In the genomic region with DNA sequence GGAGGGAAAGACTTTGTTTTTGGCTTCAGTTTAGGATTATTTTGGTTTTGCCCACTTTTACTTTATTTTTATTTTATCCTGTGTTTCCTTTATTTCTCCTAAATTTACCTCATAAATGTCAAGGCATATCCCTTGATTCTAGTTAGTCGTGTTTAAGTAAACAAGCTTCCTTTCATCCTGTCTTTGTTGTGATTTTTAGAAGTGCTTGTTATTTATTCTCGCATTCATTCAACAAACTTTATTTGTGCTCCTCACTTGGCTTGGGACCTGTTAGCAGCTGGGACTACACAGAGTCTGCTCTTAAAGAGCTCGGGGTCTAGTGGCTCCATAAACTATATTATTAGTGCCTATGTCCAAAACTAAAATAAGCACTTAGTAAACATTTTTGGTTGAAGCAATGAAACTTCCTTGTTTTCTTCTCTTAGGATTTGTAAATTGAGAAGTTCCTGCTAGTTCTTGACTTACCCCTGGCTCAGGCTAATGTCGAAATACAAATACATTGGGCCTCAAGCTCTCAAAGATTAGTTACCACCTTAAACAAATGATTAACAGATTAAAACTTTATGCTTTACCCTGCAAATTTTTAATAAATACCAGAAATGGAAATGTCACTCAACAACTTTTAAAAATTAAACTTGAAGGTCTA, we compare ENCODE assay signal across 24 cellular contexts. TPM values are rescaled to one million over a fixed set of nuclear protein-coding genes. Genes with fewer than 3 reads are reported as not detected.
"Had no signal": no experiment of that assay in that cellular context is flagged by ENCODE, and none has a peak within 500 bp of the region (broad histone marks: within the 10 kb centered on the region; RNA-seq: fewer than 3 reads in every experiment).

No MANE protein-coding gene starts in this region.

- H3K4me1 Mint-ChIP-seq: activated CD4-positive, alpha-beta T cell treated with anti-CD3 and anti-CD28 coated beads, Interleukin-2, amount 10 ng/mL, durations not matched to agents 7 days and 5 days; activated naive CD4-positive, alpha-beta T cell treated with anti-CD3 and anti-CD28 coated beads, Interleukin-2, amount 10 ng/mL, durations not matched to agents 7 days and 5 days; activated naive CD8-positive, alpha-beta T cell treated with anti-CD3 and anti-CD28 coated beads, Interleukin-2, amount 50 U/mL, for 24 hours; brain; immature natural killer cell; naive thymus-derived CD4-positive, alpha-beta T cell had no signal

- H3K27ac ChIP-seq: gastroesophageal sphincter, pancreas, stomach, testis had no signal

- H3K27me3 ChIP-seq: gastroesophageal sphincter, heart left ventricle, pancreas, right lobe of liver, stomach, testis had no signal

- H3K4me1 ChIP-seq: gastroesophageal sphincter, pancreas, testis had no signal

- DNase-seq: activated CD4-positive, alpha-beta T cell treated with anti-CD3 and anti-CD28 coated beads, Interleukin-2, amount 10 ng/mL, durations not matched to agents 7 days and 5 days; activated CD8-positive, alpha-beta T cell treated with anti-CD3 and anti-CD28 coated beads, Interleukin-2, amount 10 ng/mL, durations not matched to agents 7 days and 5 days; activated naive CD4-positive, alpha-beta T cell treated with anti-CD3 and anti-CD28 coated beads, Interleukin-2, amount 10 ng/mL, durations not matched to agents 7 days and 5 days; activated naive CD8-positive, alpha-beta T cell treated with anti-CD3 and anti-CD28 coated beads, Interleukin-2, amount 50 U/mL, for 24 hours; activated T-cell treated with anti-CD3 and anti-CD28 coated beads, Interleukin-2, amount 50 U/mL, for 4 hours; anterior cingulate cortex; central memory CD4-positive, alpha-beta T cell; heart left ventricle; immature natural killer cell; kidney glomerular epithelial cell; mesendoderm; naive thymus-derived CD4-positive, alpha-beta T cell; pancreas; right lobe of liver; small intestine; stimulated activated CD4-positive, alpha-beta T cell treated with anti-CD3 and anti-CD28 coated beads, Interleukin-15, amount 100 ng/mL, for 24 hours; stimulated activated CD4-positive, alpha-beta T cell treated with anti-CD3 and anti-CD28 coated beads, Interleukin-4, amount 100 ng/mL, for 1 hour; stomach; testis had no signal

- H3K27ac Mint-ChIP-seq: activated CD4-positive, alpha-beta T cell treated with anti-CD3 and anti-CD28 coated beads, Interleukin-2, amount 10 ng/mL, durations not matched to agents 7 days and 5 days; activated CD8-positive, alpha-beta T cell treated with anti-CD3 and anti-CD28 coated beads, Interleukin-2, amount 10 ng/mL, durations not matched to agents 7 days and 5 days; activated naive CD4-positive, alpha-beta T cell treated with anti-CD3 and anti-CD28 coated beads, Interleukin-2, amount 10 ng/mL, durations not matched to agents 7 days and 5 days; activated naive CD8-positive, alpha-beta T cell treated with anti-CD3 and anti-CD28 coated beads, Interleukin-2, amount 50 U/mL, for 24 hours; brain; immature natural killer cell; naive thymus-derived CD4-positive, alpha-beta T cell; type B pancreatic cell had no signal

- H3K4me3 ChIP-seq: gastroesophageal sphincter, heart left ventricle, pancreas, right lobe of liver, stomach, testis had no signal

- H3K4me3 Mint-ChIP-seq: activated CD4-positive, alpha-beta T cell treated with anti-CD3 and anti-CD28 coated beads, Interleukin-2, amount 10 ng/mL, durations not matched to agents 7 days and 5 days; activated CD8-positive, alpha-beta T cell treated with anti-CD3 and anti-CD28 coated beads, Interleukin-2, amount 10 ng/mL, durations not matched to agents 7 days and 5 days; activated naive CD4-positive, alpha-beta T cell treated with anti-CD3 and anti-CD28 coated beads, Interleukin-2, amount 10 ng/mL, durations not matched to agents 7 days and 5 days; activated naive CD8-positive, alpha-beta T cell treated with anti-CD3 and anti-CD28 coated beads, Interleukin-2, amount 50 U/mL, for 24 hours; activated T-cell treated with anti-CD3 and anti-CD28 coated beads, Interleukin-2, amount 50 U/mL, for 4 hours; brain; immature natural killer cell; naive thymus-derived CD4-positive, alpha-beta T cell; type B pancreatic cell had no signal

- H3K27me3 Mint-ChIP-seq: type B pancreatic cell had no signal

- FAIRE-seq: colon, pancreas, small intestine had no signal

- H3K36me3 Mint-ChIP-seq: activated naive CD4-positive, alpha-beta T cell treated with anti-CD3 and anti-CD28 coated beads, Interleukin-2, amount 10 ng/mL, durations not matched to agents 7 days and 5 days; brain; immature natural killer cell; naive thymus-derived CD4-positive, alpha-beta T cell; type B pancreatic cell had no signal

- H3K36me3 ChIP-seq: gastroesophageal sphincter, heart left ventricle, pancreas, right lobe of liver, stomach had no signal

- H3K9me3 ChIP-seq: gastroesophageal sphincter, heart left ventricle, pancreas, right lobe of liver, stomach, testis had no signal

- ATAC-seq: activated CD4-positive, CD25-positive, alpha-beta regulatory T cell treated with anti-CD3 and anti-CD28 coated beads, Interleukin-2, amount 50 U/mL, for 24 hours; activated CD8-positive, alpha-beta T cell treated with anti-CD3 and anti-CD28 coated beads, Interleukin-2, amount 10 ng/mL, durations not matched to agents 7 days and 5 days; activated naive CD8-positive, alpha-beta T cell treated with anti-CD3 and anti-CD28 coated beads, Interleukin-2, amount 50 U/mL, for 24 hours; activated T-cell treated with anti-CD3 and anti-CD28 coated beads, Interleukin-2, amount 50 U/mL, for 4 hours; gastroesophageal sphincter; heart left ventricle; naive thymus-derived CD4-positive, alpha-beta T cell; pancreas had no signal

- H3K9me3 Mint-ChIP-seq: activated CD4-positive, alpha-beta T cell treated with anti-CD3 and anti-CD28 coated beads, Interleukin-2, amount 10 ng/mL, durations not matched to agents 7 days and 5 days; activated naive CD4-positive, alpha-beta T cell treated with anti-CD3 and anti-CD28 coated beads, Interleukin-2, amount 10 ng/mL, durations not matched to agents 7 days and 5 days; activated naive CD8-positive, alpha-beta T cell treated with anti-CD3 and anti-CD28 coated beads, Interleukin-2, amount 50 U/mL, for 24 hours; activated T-cell treated with anti-CD3 and anti-CD28 coated beads, Interleukin-2, amount 50 U/mL, for 4 hours; brain; naive thymus-derived CD4-positive, alpha-beta T cell; type B pancreatic cell had no signal

RNA-seq across cellular contexts. Expression of a gene that starts 39.7 kb away (rescaled TPM):
- total RNA-seq: activated CD4-positive, alpha-beta T cell treated with anti-CD3 and anti-CD28 coated beads, Interleukin-2, amount 10 ng/mL, durations not matched to agents 7 days and 5 days; activated CD8-positive, alpha-beta T cell treated with anti-CD3 and anti-CD28 coated beads, Interleukin-2, amount 10 ng/mL, durations not matched to agents 7 days and 5 days; activated T-cell treated with anti-CD3 and anti-CD28 coated beads, Interleukin-2, amount 50 U/mL, for 4 hours; naive thymus-derived CD4-positive, alpha-beta T cell; right lobe of liver had no signal
- polyA plus RNA-seq: immature natural killer cell; naive thymus-derived CD4-positive, alpha-beta T cell had no signal
